Comparison of ENCODE assay signal across 15 cellular contexts in the genomic region with DNA sequence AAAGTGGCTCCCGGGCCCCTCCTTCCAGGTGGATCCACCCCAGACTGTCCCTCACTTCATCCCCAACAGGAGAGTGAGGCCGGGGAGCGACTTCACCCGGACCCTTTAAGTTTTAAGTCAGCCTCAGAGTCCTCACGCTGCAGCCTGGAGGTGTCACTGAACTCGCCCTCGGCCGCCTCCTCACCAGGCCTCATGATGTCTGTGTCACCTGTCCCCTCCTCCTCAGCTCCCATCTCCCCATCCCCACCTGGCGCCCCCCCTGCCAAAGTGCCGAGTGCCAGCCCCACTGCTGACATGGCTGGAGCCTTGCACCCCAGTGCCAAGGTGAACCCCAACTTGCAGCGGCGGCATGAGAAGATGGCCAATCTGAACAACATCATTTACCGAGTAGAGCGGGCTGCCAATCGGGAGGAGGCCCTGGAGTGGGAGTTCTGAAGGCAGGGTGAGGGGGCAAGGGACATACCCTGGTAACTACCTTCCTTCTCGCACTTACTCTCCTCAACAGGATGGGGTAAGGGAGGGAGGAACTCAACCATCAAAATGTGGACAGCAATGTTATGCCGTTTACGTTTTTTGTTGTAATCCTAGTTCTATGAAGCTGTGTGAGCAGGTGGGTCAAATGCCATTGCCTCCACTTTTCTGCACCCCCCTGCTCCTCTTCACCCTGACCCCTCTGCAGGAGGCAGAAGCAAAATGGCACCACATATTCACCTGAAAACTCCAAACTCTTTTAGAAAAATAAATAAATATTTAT. TPM values are rescaled to one million over a fixed set of nuclear protein-coding genes. Genes with fewer than 3 reads are reported as not detected.
DNase-seq lines count a peak whose midpoint lies in the region; ATAC-seq and TF ChIP-seq lines count a peak whose summit lies in the region.
"Had no signal": no experiment of that assay in that cellular context is flagged by ENCODE, and none has a peak within 500 bp of the region (broad histone marks: within the 10 kb centered on the region; RNA-seq: fewer than 3 reads in every experiment).

No MANE protein-coding gene starts in this region.

- H3K9ac ChIP-seq in HCT116 (ENCODE audit: low read length) (no peak overlapping the region), IMR-90 (ENCODE audit: low read depth, low read length) (no peak overlapping the region), neuronal stem cell (ENCODE audit: low read depth, low read length, poor library complexity) (no peak overlapping the region)
- H3K9ac ChIP-seq: BLaER1 had no signal

- no peak overlapping the region for H2AFZ ChIP-seq in HCT116 (ENCODE audit: low read depth, low read length, poor library complexity, severe bottlenecking)
- H2AFZ ChIP-seq in IMR-90 (replicated peaks; ENCODE audit: low read length, poor library complexity): no peak overlapping the region
- H2AFZ ChIP-seq in neuronal stem cell (ENCODE audit: low read length): no peak overlapping the region
- H2AFZ ChIP-seq: GM23338 had no signal

- CTCF ChIA-PET in HCT116 (lab: Charles Lee): no interaction called here
- CTCF ChIA-PET in IMR-90 (lab: Yijun Ruan, JAX): no interaction called here

- no peak overlapping the region for H3K4ac ChIP-seq in IMR-90 (ENCODE audit: low read depth, low read length)
- H3K4ac ChIP-seq in neuronal stem cell (ENCODE audit: low read length): no peak overlapping the region

- H2BK15ac ChIP-seq in IMR-90 (ENCODE audit: low read depth, low read length) (no peak overlapping the region), neuronal stem cell (ENCODE audit: low read length) (no peak overlapping the region)

- POLR2A ChIA-PET in HCT116 (lab: Charles Lee) (no interaction called here), IMR-90 (lab: Charles Lee; ENCODE audit: unreplicated experiment) (no interaction called here)

- H4K20me1 ChIP-seq in HCT116 (ENCODE audit: insufficient read depth) (no peaks in the 10 kb centered on the region), IMR-90 (ENCODE audit: insufficient read depth, low read length) (no peaks in the 10 kb centered on the region)
- H4K20me1 ChIP-seq: BLaER1 had no signal

- no peaks in the 10 kb centered on the region for H3K79me2 ChIP-seq in HCT116 (ENCODE audit: insufficient read depth, low read length)

- RAD21 ChIA-PET in HCT116 (lab: Charles Lee; ENCODE audit: low non-redundant PET in 1 of 2, low total read pairs in 2 of 2, uncharacterized antibody in 2 of 2, unreplicated experiment in 2 of 2): no interaction called here

- H4K91ac ChIP-seq in IMR-90 (ENCODE audit: insufficient read depth, low read depth, low read length): no peak overlapping the region
- no peak overlapping the region for H4K91ac ChIP-seq in neuronal stem cell (ENCODE audit: low read depth, low read length, poor library complexity)

- H3K9me3 ChIP-seq in HCT116 (ENCODE audit: control insufficient read depth in 1 of 2, insufficient read depth in 1 of 2, low read depth in 1 of 2, low read length in 2 of 2) (peaks cover 7 to 27% of the 10 kb centered on the region in 2 experiments; a peak in 2 of 4 replicates), IMR-90 (ENCODE audit: control insufficient read depth, insufficient read depth, low read length) (peaks cover 15% of the 10 kb centered on the region), neuronal stem cell (replicated peaks in 1 of 2; ENCODE audit: control insufficient read depth in 2 of 2, insufficient read depth in 1 of 2, low read depth in 1 of 2, low read length in 2 of 2) (peaks cover 6 to 15% of the 10 kb centered on the region in 2 donors), HAP-1 (peaks cover 6% of the 10 kb centered on the region; the same call in 1 of the 2 replicates)

- no peak for TF ChIP-seq RAD21 in HCT116 (IDR thresholded peaks at IDR 0.05; ENCODE audit: low read depth)
- TF ChIP-seq RAD21 in IMR-90 (IDR thresholded peaks at IDR 0.05; ENCODE audit: low read length): no peak

- intact Hi-C loops in HCT116 (cut with micrococcal nuclease) (no loop called here), IMR-90 (cut with micrococcal nuclease) (no loop called here)

- BruUV-seq in HCT116 (replicated peaks; lab: Mats Ljungman, UMichigan): no TSS peak
- BruUV-seq in IMR-90 (replicated peaks; lab: Mats Ljungman, UMichigan): no TSS peak

- H2AK9ac ChIP-seq in IMR-90 (replicated peaks; ENCODE audit: low read depth, low read length, poor library complexity): peak overlapping the region; percentile 50

- H3K36me3 ChIP-seq in HCT116 (ENCODE audit: control insufficient read depth in 1 of 2, insufficient read depth in 2 of 2, low read length in 2 of 2) (no peaks in the 10 kb centered on the region), IMR-90 (ENCODE audit: control insufficient read depth, insufficient read depth, low read length) (no peaks in the 10 kb centered on the region), neuronal stem cell (replicated peaks in 1 of 2; ENCODE audit: control insufficient read depth in 2 of 2, insufficient read depth in 2 of 2, low read length in 2 of 2) (peaks cover 0 to 3% of the 10 kb centered on the region in 2 donors), HAP-1 (replicated peaks) (no peaks in the 10 kb centered on the region)
- H3K36me3 ChIP-seq: BLaER1 had no signal

- in situ Hi-C loops in IMR-90 (cut with MboI; ENCODE audit: low sequenced_read_pairs) (no loop called here), HAP-1 (cut with MboI; ENCODE audit: low sequenced_read_pairs) (no loop called here)

- no peak overlapping the region for H4K8ac ChIP-seq in IMR-90 (ENCODE audit: low read depth in 2 of 2, low read length in 2 of 2)
- peak overlapping the region; percentile 43 for H4K8ac ChIP-seq in neuronal stem cell (ENCODE audit: low read depth, low read length)

- peak overlapping the region; percentile 58 for H2BK12ac ChIP-seq in neuronal stem cell (ENCODE audit: low read length)

- H3K56ac ChIP-seq in IMR-90 (ENCODE audit: extremely low read depth, insufficient read depth, low read length): no peak overlapping the region

- 86% methylated on average over 7 of the region's 18 CpGs; no CpG with 5 or more reads in 1 of the 2 experiments for WGBS in IMR-90 (ENCODE audit: extremely low coverage in 2 of 2, insufficient read length in 1 of 2), 2 experiments
- WGBS in neuronal stem cell (ENCODE audit: extremely low coverage in 2 of 2, insufficient read length in 2 of 2, insufficient replicate concordance in 1 of 2), 2 donors: no CpG with 5 or more reads among the region's 18 CpGs

- DNase-seq in HCT116 (ENCODE audit: low read depth, low spot score) (no peak), IMR-90 (no peak), neuronal stem cell (ENCODE audit: low spot score) (no peak), HAP-1 (ENCODE audit: low spot score in 2 of 2) (no peak), NCI-H82 (lab: John Stamatoyannopoulos, UW) (no peak)
- DNase-seq: Caco-2; CD4-positive, CD25-positive, alpha-beta regulatory T cell; CD8-positive, alpha-beta T cell; DMS153; DND-41; H9 had no signal

- no peaks in the 10 kb centered on the region for H3K27me3 ChIP-seq in HCT116 (ENCODE audit: insufficient read depth, low read length)
- H3K27me3 ChIP-seq in IMR-90 (ENCODE audit: control insufficient read depth, insufficient read depth, low read length): peaks cover 1% of the 10 kb centered on the region; the same call in 1 of the 2 replicates
- peaks cover 0 to 2% (median 0%) of the 10 kb centered on the region in 3 experiments for H3K27me3 ChIP-seq in neuronal stem cell (ENCODE audit: control insufficient read depth in 3 of 3, insufficient read depth in 3 of 3, low read depth in 1 of 3, low read length in 3 of 3)
- H3K27me3 ChIP-seq in HAP-1 (ENCODE audit: low read depth): no peaks in the 10 kb centered on the region

- H2BK5ac ChIP-seq in IMR-90 (ENCODE audit: low read depth, low read length, poor library complexity, severe bottlenecking): no peak overlapping the region
- no peak overlapping the region for H2BK5ac ChIP-seq in neuronal stem cell (ENCODE audit: low read length)

- no peak overlapping the region for H3K23ac ChIP-seq in IMR-90 (ENCODE audit: low read depth, low read length)
- peak overlapping the region; percentile 31 for H3K23ac ChIP-seq in neuronal stem cell (ENCODE audit: low read depth, low read length, poor library complexity)

- no peak overlapping the region for H2AK5ac ChIP-seq in IMR-90 (ENCODE audit: low read depth, low read length)
- H2AK5ac ChIP-seq in neuronal stem cell (ENCODE audit: low read depth, low read length): peak overlapping the region; percentile 46

- H2BK120ac ChIP-seq in IMR-90 (ENCODE audit: low read depth, low read length) (no peak overlapping the region), neuronal stem cell (ENCODE audit: low read depth, low read length) (no peak overlapping the region)

- H3K79me1 ChIP-seq in IMR-90 (ENCODE audit: low read depth in 1 of 2, low read length in 2 of 2) (no peaks in the 10 kb centered on the region), neuronal stem cell (ENCODE audit: low read depth, low read length) (no peaks in the 10 kb centered on the region)

- no peak overlapping the region for H4K5ac ChIP-seq in IMR-90 (ENCODE audit: low read depth, low read length)

- no peak overlapping the region for H3K18ac ChIP-seq in IMR-90 (ENCODE audit: low read depth, low read length)
- peak overlapping the region; percentile 17 for H3K18ac ChIP-seq in neuronal stem cell (ENCODE audit: low read length)

- TF ChIP-seq CTCF in HCT116 (IDR thresholded peaks at IDR 0.05 in 2 of 3, conservative IDR thresholded peaks at IDR 0.05 in 1 of 3; ENCODE audit: borderline replicate concordance in 1 of 3, insufficient read depth in 1 of 3, low read depth in 2 of 3, low read length in 2 of 3) (no peak), IMR-90 (conservative IDR thresholded peaks at IDR 0.05; ENCODE audit: low read depth, low read length) (no peak)

- H3K9me2 ChIP-seq in HCT116 (ENCODE audit: insufficient read depth): no peaks in the 10 kb centered on the region

- no peak overlapping the region for H3K14ac ChIP-seq in IMR-90 (replicated peaks; ENCODE audit: low read depth, low read length)
- H3K14ac ChIP-seq in neuronal stem cell (ENCODE audit: low read length): no peak overlapping the region

- H3K4me1 ChIP-seq in HCT116 (ENCODE audit: control insufficient read depth in 1 of 2, insufficient read depth in 2 of 2, low read length in 2 of 2) (no peaks in the 10 kb centered on the region), IMR-90 (ENCODE audit: control insufficient read depth, insufficient read depth, low read length) (no peaks in the 10 kb centered on the region), neuronal stem cell (ENCODE audit: control insufficient read depth in 2 of 2, insufficient read depth in 1 of 2, low read depth in 1 of 2, low read length in 2 of 2) (no peaks in the 10 kb centered on the region), HAP-1 (no peaks in the 10 kb centered on the region)
- H3K4me1 ChIP-seq: Caco-2 had no signal

- H3K4me3 ChIP-seq in HCT116 (replicated peaks in 1 of 2; ENCODE audit: low read depth in 1 of 2, low read length in 2 of 2) (no peak overlapping the region), IMR-90 (ENCODE audit: insufficient read depth, low read depth, low read length) (no peak overlapping the region), neuronal stem cell (ENCODE audit: low read length in 2 of 2) (no peak overlapping the region), HAP-1 (no peak overlapping the region)
- H3K4me3 ChIP-seq: BLaER1, GM23338 had no signal

- H3K27ac ChIP-seq in HCT116 (ENCODE audit: low read depth, low read length) (no peak overlapping the region), IMR-90 (ENCODE audit: insufficient read depth, low read length) (no peak overlapping the region), neuronal stem cell (replicated peaks; ENCODE audit: low read length) (no peak overlapping the region)
- H3K27ac ChIP-seq: BLaER1, C4-2B had no signal

- ATAC-seq in HCT116 (no peak), IMR-90 (ENCODE audit: low read depth) (no peak), HG02759 (IDR thresholded peaks at IDR 0.05; ENCODE audit: unreplicated experiment) (no peak)
- ATAC-seq: CD8-positive, alpha-beta T cell; GM23338 had no signal

- dilution Hi-C loops in IMR-90 (cut with HindIII; ENCODE audit: low sequenced_read_pairs, unreplicated experiment): no loop called here

- H2BK20ac ChIP-seq in IMR-90 (ENCODE audit: low read depth, low read length): no peak overlapping the region

- TF ChIP-seq POLR2A in HCT116 (IDR thresholded peaks at IDR 0.05; ENCODE audit: borderline replicate concordance, extremely low read depth, insufficient read depth, insufficient read length) (no peak), IMR-90 (IDR thresholded peaks at IDR 0.05; ENCODE audit: low read depth, low read length) (no peak)

- H3K4me2 ChIP-seq in HCT116 (ENCODE audit: low read length) (no peak overlapping the region), IMR-90 (ENCODE audit: low read depth, low read length) (no peak overlapping the region), neuronal stem cell (ENCODE audit: insufficient read depth, low read length, poor library complexity, severe bottlenecking) (no peak overlapping the region)
- H3K4me2 ChIP-seq: BLaER1, GM23338 had no signal

- no peaks in the 10 kb centered on the region for H3K9me1 ChIP-seq in IMR-90 (ENCODE audit: insufficient read depth, low read length)

RNA-seq across cellular contexts. Expression of a gene that starts 20.8 kb away (rescaled TPM):
- total RNA-seq in HCT116 (2021; ENCODE audit: unreplicated experiment) (10.6 TPM), IMR-90 (2012; rRNA removed) (3.1 and 3.2 TPM in 2 replicates)
- 5.1 and 5.7 TPM in 2 replicates for polyA plus RNA-seq in HCT116 (2012)
- polyA plus RNA-seq in IMR-90 (2012; rRNA removed): 6.6 and 7.1 TPM in 2 replicates
- polyA plus RNA-seq in IMR-90 (2012; cell fraction: cytosol; rRNA removed): 8.6 and 15.3 TPM in 2 replicates
- polyA plus RNA-seq in IMR-90 (2012; cell fraction: nucleus; rRNA removed; ENCODE audit: low replicate concordance): 8.3 and 19.7 TPM in 2 replicates
- 10.7 TPM for polyA plus RNA-seq in neuronal stem cell (2013, experiment 1 of 2)
- 11.2 TPM for polyA plus RNA-seq in neuronal stem cell (2013, experiment 2 of 2)

RNA-seq across cellular contexts. Expression of a gene that starts 57.7 kb away (rescaled TPM):
- total RNA-seq in HCT116 (2021; ENCODE audit: unreplicated experiment) (17.3 TPM), IMR-90 (2012; rRNA removed) (9.2 and 9.3 TPM in 2 replicates)
- polyA plus RNA-seq in HCT116 (2012): 8.7 and 10.1 TPM in 2 replicates
- 20.2 and 20.9 TPM in 2 replicates for polyA plus RNA-seq in IMR-90 (2012; rRNA removed)
- 10.1 and 19.4 TPM in 2 replicates for polyA plus RNA-seq in IMR-90 (2012; cell fraction: cytosol; rRNA removed)
- polyA plus RNA-seq in IMR-90 (2012; cell fraction: nucleus; rRNA removed; ENCODE audit: low replicate concordance): 21.8 and 24.3 TPM in 2 replicates
- polyA plus RNA-seq in neuronal stem cell (2013, experiment 1 of 2): 6.5 TPM
- 6.3 TPM for polyA plus RNA-seq in neuronal stem cell (2013, experiment 2 of 2)
